18 cellular contexts compared by ENCODE assay signal in genomic region chr16:74268372-74268782, GRCh38. TPM values are rescaled to one million over a fixed set of nuclear protein-coding genes. Genes with fewer than 3 reads are reported as not detected.
DNase-seq lines count a peak whose midpoint lies in the region; TF ChIP-seq lines count a peak whose summit lies in the region.
"Had no signal": no experiment of that assay in that cellular context is flagged by ENCODE, and none has a peak within 500 bp of the region (broad histone marks: within the 10 kb centered on the region; RNA-seq: fewer than 3 reads in every experiment).

No MANE protein-coding gene starts in this region.

- DNase-seq in A673 (ENCODE audit: low spot score) (peak; percentile 14), HEK293T (ENCODE audit: extremely low spot score) (peak; percentile 39), NCI-H69 (lab: John Stamatoyannopoulos, UW) (peak; percentile 30), GOT3 (lab: John Stamatoyannopoulos, UW) (no peak), dorsolateral prefrontal cortex (no peak)
- DNase-seq in CD4-positive, alpha-beta memory T cell: no peak
- DNase-seq: CD4-positive, CD25-positive, alpha-beta regulatory T cell; EL; Kasumi-1; MM.1S; NCI-H1092 treated with DMSO at 0.1 percent for 48 hours; NCI-H2171; NCI-H524; NK-92 treated with Interleukin-12 subunit alpha and Interleukin-12 subunit beta, amount 100 ng/mL, for 24 hours; SHP77 treated with DMSO at 0.1 percent for 48 hours had no signal

- H3K4me3 ChIP-seq in A673 (ENCODE audit: low read depth, low read length, poor library complexity, severe bottlenecking) (no peak overlapping the region), neural cell (ENCODE audit: low read length) (no peak overlapping the region), dorsolateral prefrontal cortex (no peak overlapping the region)
- H3K4me3 ChIP-seq in CD4-positive, alpha-beta memory T cell (ENCODE audit: low read length in 2 of 2): no peak overlapping the region

- H3K9me3 Mint-ChIP-seq in CD4-positive, alpha-beta memory T cell: peaks cover 0 to 4% (median 0%) of the 10 kb centered on the region in 8 donors
- H3K9me3 Mint-ChIP-seq: T-helper 1 cell treated with Interleukin-12 subunit alpha and Interleukin-12 subunit beta and Interleukin-4 antibody, amounts not matched to agents 30 μg/mL and 1 μg/mL, for 36 hours had no signal

- H3K36me3 ChIP-seq in A673 (ENCODE audit: insufficient read depth, low read length, poor library complexity, severe bottlenecking) (no peaks in the 10 kb centered on the region), neural cell (ENCODE audit: insufficient read depth, low read length) (no peaks in the 10 kb centered on the region)
- H3K36me3 ChIP-seq in CD4-positive, alpha-beta memory T cell (ENCODE audit: insufficient read depth, low read length): no peaks in the 10 kb centered on the region

- intact Hi-C loops in A673 (cut with micrococcal nuclease; ENCODE audit: unreplicated experiment): no loop called here
- intact Hi-C loops in dorsolateral prefrontal cortex (cut with DNase I): no loop called here
- intact Hi-C loops in CD4-positive, alpha-beta memory T cell (cut with micrococcal nuclease): no loop called here

- no peak for TF ChIP-seq RAD21 in neural cell (conservative IDR thresholded peaks at IDR 0.05)

- H3K9ac ChIP-seq in neural cell (ENCODE audit: low read length): no peak overlapping the region

- peaks cover 8 to 10% of the 10 kb centered on the region in 2 donors for H3K27me3 Mint-ChIP-seq in CD4-positive, alpha-beta memory T cell

- CTCF ChIA-PET in A673 (lab: Charles Lee) (no interaction called here), HEK293T (lab: Yijun Ruan, JAX) (interaction anchor here (1.2 kb wide), 1 partner anchor 42 kb away, joined by 6 read pairs; no protein-coding TSS in a partner anchor)
- CTCF ChIA-PET in CD4-positive, alpha-beta memory T cell (lab: Charles Lee; ENCODE audit: partially characterized antibody): interaction anchor here (0.6 kb wide), 1 partner anchor 12 kb away, joined by 5 read pairs; no protein-coding TSS in a partner anchor

- H3K27ac Mint-ChIP-seq in CD4-positive, alpha-beta memory T cell: no peak overlapping the region
- H3K27ac Mint-ChIP-seq: B cell; CD4-positive, CD25-positive, alpha-beta regulatory T cell; T-helper 1 cell treated with Interleukin-12 subunit alpha and Interleukin-12 subunit beta and Interleukin-4 antibody, amounts not matched to agents 30 μg/mL and 1 μg/mL, for 36 hours had no signal

- TF ChIP-seq EP300 in neural cell (conservative IDR thresholded peaks at IDR 0.05; ENCODE audit: poor library complexity, severe bottlenecking): no peak

- no peaks in the 10 kb centered on the region for H3F3A ChIP-seq in neural cell (ENCODE audit: insufficient read depth, low read length, poor library complexity, severe bottlenecking)

- no peaks in the 10 kb centered on the region for H4K20me1 ChIP-seq in neural cell (ENCODE audit: insufficient read depth)

- H3K36me3 Mint-ChIP-seq in CD4-positive, alpha-beta memory T cell: no peaks in the 10 kb centered on the region

- TF ChIP-seq CTCF in A673 (conservative IDR thresholded peaks at IDR 0.05; ENCODE audit: low read depth, low read length): no peak
- no peak for TF ChIP-seq CTCF in neural cell (IDR thresholded peaks at IDR 0.05; ENCODE audit: poor library complexity, severe bottlenecking)
- TF ChIP-seq CTCF in dorsolateral prefrontal cortex (IDR thresholded peaks at IDR 0.05 in 54 of 56, conservative IDR thresholded peaks at IDR 0.05 in 2 of 56; ENCODE audit: low read depth in 1 of 56, partially characterized antibody in 56 of 56): no peak

- peaks cover 25% of the 10 kb centered on the region for H3K27me3 ChIP-seq in A673 (replicated peaks; ENCODE audit: insufficient read depth, low read depth, low read length, poor library complexity)
- no peaks in the 10 kb centered on the region for H3K27me3 ChIP-seq in neural cell (ENCODE audit: insufficient read depth, low read depth, low read length)
- no peaks in the 10 kb centered on the region for H3K27me3 ChIP-seq in dorsolateral prefrontal cortex
- H3K27me3 ChIP-seq in CD4-positive, alpha-beta memory T cell (ENCODE audit: insufficient read depth, low read length): no peaks in the 10 kb centered on the region

- H3K4me3 Mint-ChIP-seq in CD4-positive, alpha-beta memory T cell: no peak overlapping the region
- H3K4me3 Mint-ChIP-seq: B cell; CD4-positive, CD25-positive, alpha-beta regulatory T cell; T-helper 1 cell treated with Interleukin-12 subunit alpha and Interleukin-12 subunit beta and Interleukin-4 antibody, amounts not matched to agents 30 μg/mL and 1 μg/mL, for 36 hours had no signal

- H3K9me2 ChIP-seq in neural cell (ENCODE audit: insufficient read depth, low read length): no peaks in the 10 kb centered on the region

- no peaks in the 10 kb centered on the region for H3K79me2 ChIP-seq in neural cell (replicated peaks; ENCODE audit: insufficient read depth, low read length)

- H2AFZ ChIP-seq in neural cell (ENCODE audit: low read depth, low read length): no peak overlapping the region

- POLR2A ChIA-PET in A673 (lab: Charles Lee; ENCODE audit: low non-redundant PET): no interaction called here
- POLR2A ChIA-PET in HEK293T (lab: Yijun Ruan, JAX): interaction anchor here (0.6 kb wide), 1 partner anchor 29 kb away, joined by 3 read pairs; no protein-coding TSS in a partner anchor
- POLR2A ChIA-PET in CD4-positive, alpha-beta memory T cell (lab: Charles Lee; ENCODE audit: partially characterized antibody): no interaction called here

- no peaks in the 10 kb centered on the region for H3K4me1 Mint-ChIP-seq in CD4-positive, alpha-beta memory T cell
- H3K4me1 Mint-ChIP-seq: B cell had no signal

- no peak overlapping the region for H3K27ac ChIP-seq in A673 (ENCODE audit: low read depth, low read length, poor library complexity, severe bottlenecking)
- H3K27ac ChIP-seq in neural cell (ENCODE audit: low read length): peak overlapping the region; percentile 35
- no peak overlapping the region for H3K27ac ChIP-seq in dorsolateral prefrontal cortex
- no peak overlapping the region for H3K27ac ChIP-seq in CD4-positive, alpha-beta memory T cell (ENCODE audit: low read depth, low read length)

- H3K4me2 ChIP-seq in neural cell (ENCODE audit: low read length): no peak overlapping the region

- no TSS peak for BruUV-seq in A673 (replicated peaks; lab: Mats Ljungman, UMichigan)

- H3K9me3 ChIP-seq in A673 (ENCODE audit: low read depth, low read length, poor library complexity, severe bottlenecking): no peaks in the 10 kb centered on the region
- H3K9me3 ChIP-seq in neural cell (ENCODE audit: low read length): no peaks in the 10 kb centered on the region
- no peaks in the 10 kb centered on the region for H3K9me3 ChIP-seq in CD4-positive, alpha-beta memory T cell (ENCODE audit: control insufficient read depth in 1 of 2, low read length in 2 of 2)

- H3K4me1 ChIP-seq in A673 (ENCODE audit: insufficient read depth, low read length, poor library complexity, severe bottlenecking): no peaks in the 10 kb centered on the region
- no peaks in the 10 kb centered on the region for H3K4me1 ChIP-seq in CD4-positive, alpha-beta memory T cell (ENCODE audit: insufficient read depth, low read length)

TF ChIP-seq in HEK293T, 16 proteins besides CTCF, POLR2A, EP300 and RAD21 (continues in another document):
- TF ChIP-seq L3MBTL2 (conservative IDR thresholded peaks at IDR 0.05) (0 out of 2 replicates have a peak, but pooled peaks have one; percentile 12), FOXM1 (IDR thresholded peaks at IDR 0.05; ENCODE audit: borderline replicate concordance) (no peak), NFRKB (IDR thresholded peaks at IDR 0.05) (no peak), ELF4 (IDR thresholded peaks at IDR 0.05) (no peak), LEF1 (IDR thresholded peaks at IDR 0.05; ENCODE audit: borderline replicate concordance) (no peak), ZNF384 (IDR thresholded peaks at IDR 0.05) (no peak), CTBP1 (IDR thresholded peaks at IDR 0.05; ENCODE audit: borderline replicate concordance) (no peak), HDGF (IDR thresholded peaks at IDR 0.05; ENCODE audit: borderline replicate concordance) (no peak), SUZ12 (IDR thresholded peaks at IDR 0.05) (no peak), SP1 (IDR thresholded peaks at IDR 0.05) (no peak), ARNT (IDR thresholded peaks at IDR 0.05) (no peak), TARDBP (IDR thresholded peaks at IDR 0.05) (no peak)

TF ChIP-seq in neural cell, 6 proteins besides CTCF, POLR2A, EP300 and RAD21:
- no peak for TF ChIP-seq SMC3 (conservative IDR thresholded peaks at IDR 0.05; ENCODE audit: poor library complexity)
- TF ChIP-seq TAF1 (IDR thresholded peaks at IDR 0.05; ENCODE audit: low read depth): no peak
- TF ChIP-seq, protein P1, sequence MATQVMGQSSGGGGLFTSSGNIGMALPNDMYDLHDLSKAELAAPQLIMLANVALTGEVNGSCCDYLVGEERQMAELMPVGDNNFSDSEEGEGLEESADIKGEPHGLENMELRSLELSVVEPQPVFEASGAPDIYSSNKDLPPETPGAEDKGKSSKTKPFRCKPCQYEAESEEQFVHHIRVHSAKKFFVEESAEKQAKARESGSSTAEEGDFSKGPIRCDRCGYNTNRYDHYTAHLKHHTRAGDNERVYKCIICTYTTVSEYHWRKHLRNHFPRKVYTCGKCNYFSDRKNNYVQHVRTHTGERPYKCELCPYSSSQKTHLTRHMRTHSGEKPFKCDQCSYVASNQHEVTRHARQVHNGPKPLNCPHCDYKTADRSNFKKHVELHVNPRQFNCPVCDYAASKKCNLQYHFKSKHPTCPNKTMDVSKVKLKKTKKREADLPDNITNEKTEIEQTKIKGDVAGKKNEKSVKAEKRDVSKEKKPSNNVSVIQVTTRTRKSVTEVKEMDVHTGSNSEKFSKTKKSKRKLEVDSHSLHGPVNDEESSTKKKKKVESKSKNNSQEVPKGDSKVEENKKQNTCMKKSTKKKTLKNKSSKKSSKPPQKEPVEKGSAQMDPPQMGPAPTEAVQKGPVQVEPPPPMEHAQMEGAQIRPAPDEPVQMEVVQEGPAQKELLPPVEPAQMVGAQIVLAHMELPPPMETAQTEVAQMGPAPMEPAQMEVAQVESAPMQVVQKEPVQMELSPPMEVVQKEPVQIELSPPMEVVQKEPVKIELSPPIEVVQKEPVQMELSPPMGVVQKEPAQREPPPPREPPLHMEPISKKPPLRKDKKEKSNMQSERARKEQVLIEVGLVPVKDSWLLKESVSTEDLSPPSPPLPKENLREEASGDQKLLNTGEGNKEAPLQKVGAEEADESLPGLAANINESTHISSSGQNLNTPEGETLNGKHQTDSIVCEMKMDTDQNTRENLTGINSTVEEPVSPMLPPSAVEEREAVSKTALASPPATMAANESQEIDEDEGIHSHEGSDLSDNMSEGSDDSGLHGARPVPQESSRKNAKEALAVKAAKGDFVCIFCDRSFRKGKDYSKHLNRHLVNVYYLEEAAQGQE (IDR thresholded peaks at IDR 0.05; ENCODE audit: borderline replicate concordance): no peak
- no peak for TF ChIP-seq EZH2 (IDR thresholded peaks at IDR 0.05; ENCODE audit: borderline replicate concordance, insufficient read depth, low read length, poor library complexity, severe bottlenecking)

RNA-seq across cellular contexts. Expression of gene PSMD7, which starts 28.2 kb away (rescaled TPM):
- total RNA-seq in A673 (2021) (188 TPM in 2 replicates), dorsolateral prefrontal cortex (100 to 1,000 TPM in 5 of 120 experiments, 10 to 100 TPM in 115; 46.4 to 109 (median 81.9) TPM)
- 89.1 and 112 TPM in 2 replicates for polyA plus RNA-seq in neural cell
- 59.2 and 73.2 TPM in 2 replicates for polyA minus RNA-seq in neural cell
- total RNA-seq in CD4-positive, alpha-beta memory T cell: 10 to 100 TPM; 67.0 to 68.6 TPM
- 100 to 1,000 TPM; 111 to 142 TPM for polyA plus RNA-seq in CD4-positive, alpha-beta memory T cell

Comparison
In these comparisons a context has a peak if more than half of its experiments do, and no peak if none do; other contexts are left out.
1. DNase-seq: peak in A673 (single experiment), HEK293T (single experiment) and NCI-H69 (single experiment); none in GOT3 (single experiment), dorsolateral prefrontal cortex (0 of 10) and CD4-positive, alpha-beta memory T cell (0 of 5).